8 cellular contexts compared by ENCODE assay signal in the genomic region with DNA sequence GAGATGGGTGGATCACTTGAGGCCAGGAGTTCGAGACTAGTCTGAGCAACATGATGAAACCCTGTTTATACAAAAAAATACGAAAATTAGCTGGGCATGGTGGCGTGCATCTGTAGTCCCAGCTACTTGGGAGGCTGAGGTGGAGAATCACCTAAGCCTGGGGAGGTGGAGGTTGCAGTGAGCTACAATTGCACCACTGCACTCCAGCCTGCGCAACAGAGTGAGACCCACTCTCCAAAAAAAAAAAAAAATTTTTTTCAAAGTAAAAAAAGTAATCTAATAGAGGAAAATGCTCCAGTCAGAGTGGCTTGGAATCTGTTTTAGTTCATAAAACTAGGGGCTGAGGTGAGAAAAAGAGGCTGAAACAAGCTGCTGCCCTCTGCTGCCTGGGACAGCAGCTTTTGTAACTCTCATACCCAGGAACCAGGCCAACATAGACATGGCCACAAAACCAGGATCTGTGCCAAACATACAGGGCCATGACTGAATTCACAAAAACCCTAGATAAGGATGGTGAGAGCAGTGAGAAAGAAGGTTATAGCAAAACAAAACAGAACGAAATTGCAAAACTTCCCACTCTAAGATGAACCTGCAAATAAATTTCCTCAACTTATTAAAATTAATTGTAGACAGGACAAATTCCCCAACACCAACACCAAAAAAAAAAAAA. TPM values are rescaled to one million over a fixed set of nuclear protein-coding genes. Genes with fewer than 3 reads are reported as not detected.
A peak's percentile ranks its signal among the peaks of the same experiment; 100 is the strongest.
DNase-seq lines count a peak whose midpoint lies in the region; TF ChIP-seq lines count a peak whose summit lies in the region.

No MANE protein-coding gene starts in this region.

- no peaks in the 10 kb centered on the region for H3K9me3 Mint-ChIP-seq in activated T-cell treated with anti-CD3 and anti-CD28 coated beads, Interleukin-2, amount 50 U/mL, for 24 hours

- no peak overlapping the region for H3K4me2 ChIP-seq in SK-N-SH

- H2AFZ ChIP-seq in SK-N-SH (ENCODE audit: low read depth): no peak overlapping the region

- H3K9me2 ChIP-seq in SK-N-SH: no peaks in the 10 kb centered on the region

- H3K27ac Mint-ChIP-seq in activated T-cell treated with anti-CD3 and anti-CD28 coated beads, Interleukin-2, amount 50 U/mL, for 24 hours: no peak overlapping the region

- TF ChIP-seq RAD21 in SK-N-SH (IDR thresholded peaks at IDR 0.05; ENCODE audit: low read length): peak; percentile 42

- DNase-seq in NCI-H1092 treated with DMSO at 0.1 percent for 48 hours (lab: John Stamatoyannopoulos, UW) (peak; percentile 34), NCI-H1092 (lab: John Stamatoyannopoulos, UW) (no peak), SK-N-SH (peak; percentile 70), foreskin melanocyte (peak; percentile 41), superior temporal gyrus (ENCODE audit: extremely low spot score) (peak; percentile 68), SK-N-DZ (ENCODE audit: low spot score) (no peak), COLO668 (lab: John Stamatoyannopoulos, UW; ENCODE audit: unreplicated experiment) (no peak)
- DNase-seq in activated T-cell treated with anti-CD3 and anti-CD28 coated beads, Interleukin-2, amount 50 U/mL, for 24 hours: no peak

- peak; percentile 57 for TF ChIP-seq CTCF in SK-N-SH (IDR thresholded peaks at IDR 0.05)

- H3K27me3 Mint-ChIP-seq in activated T-cell treated with anti-CD3 and anti-CD28 coated beads, Interleukin-2, amount 50 U/mL, for 24 hours: no peaks in the 10 kb centered on the region

- no peak for TF ChIP-seq EP300 in SK-N-SH (IDR thresholded peaks at IDR 0.05; ENCODE audit: borderline replicate concordance in 1 of 2, low read depth in 1 of 2, low read length in 1 of 2)

- no peaks in the 10 kb centered on the region for H3K27me3 ChIP-seq in SK-N-SH (ENCODE audit: insufficient read depth)

- H3F3A ChIP-seq in SK-N-SH (replicated peaks; ENCODE audit: insufficient read depth): peaks cover 4% of the 10 kb centered on the region

- no peaks in the 10 kb centered on the region for H3K79me2 ChIP-seq in SK-N-SH (ENCODE audit: insufficient read depth)

- no peaks in the 10 kb centered on the region for H3K9me3 ChIP-seq in SK-N-SH

- no peaks in the 10 kb centered on the region for H4K20me1 ChIP-seq in SK-N-SH (ENCODE audit: insufficient read depth)

- peaks cover 2% of the 10 kb centered on the region for H3K4me1 Mint-ChIP-seq in activated T-cell treated with anti-CD3 and anti-CD28 coated beads, Interleukin-2, amount 50 U/mL, for 24 hours (ENCODE audit: low read depth)

- no peaks in the 10 kb centered on the region for H3K36me3 ChIP-seq in SK-N-SH (replicated peaks in 1 of 2; ENCODE audit: control insufficient read depth in 1 of 2, insufficient read depth in 2 of 2, low read length in 1 of 2)

- CTCF ChIA-PET in SK-N-SH (lab: Yijun Ruan, JAX): interaction anchor here (1.0 kb wide), 1 partner anchor 58 kb away, joined by 3 read pairs; no protein-coding TSS in a partner anchor

- WGBS in SK-N-SH (ENCODE audit: low lambda C conversion rate): 72% methylated on average over 5 of the region's 5 CpGs

- no peak overlapping the region for H3K9ac ChIP-seq in SK-N-SH

- no peak overlapping the region for H3K27ac ChIP-seq in SK-N-SH (ENCODE audit: low read depth in 2 of 2, low read length in 1 of 2)

- POLR2A ChIA-PET in SK-N-SH (lab: Yijun Ruan, JAX): interaction anchor here (0.9 kb wide), 1 partner anchor 39 kb away, joined by 3 read pairs; a partner anchor contains a TSS

- H3K4me1 ChIP-seq in SK-N-SH (ENCODE audit: control insufficient read depth in 1 of 2, insufficient read depth in 2 of 2, low read depth in 1 of 2, low read length in 1 of 2): no peaks in the 10 kb centered on the region

- H3K4me3 Mint-ChIP-seq in activated T-cell treated with anti-CD3 and anti-CD28 coated beads, Interleukin-2, amount 50 U/mL, for 24 hours: no peak overlapping the region

- no peak overlapping the region for H3K4me3 ChIP-seq in SK-N-SH (ENCODE audit: low read depth in 2 of 2, low read length in 1 of 2)

- H3K36me3 Mint-ChIP-seq in activated T-cell treated with anti-CD3 and anti-CD28 coated beads, Interleukin-2, amount 50 U/mL, for 24 hours (ENCODE audit: low read depth): no peaks in the 10 kb centered on the region

TF ChIP-seq in SK-N-SH, 30 proteins besides CTCF, POLR2A, EP300 and RAD21:
- peak; percentile 77 for TF ChIP-seq NFIC (IDR thresholded peaks at IDR 0.05; ENCODE audit: borderline replicate concordance)
- TF ChIP-seq, protein P1, sequence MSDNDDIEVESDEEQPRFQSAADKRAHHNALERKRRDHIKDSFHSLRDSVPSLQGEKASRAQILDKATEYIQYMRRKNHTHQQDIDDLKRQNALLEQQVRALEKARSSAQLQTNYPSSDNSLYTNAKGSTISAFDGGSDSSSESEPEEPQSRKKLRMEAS (IDR thresholded peaks at IDR 0.05; ENCODE audit: low read depth): no peak

RNA-seq across cellular contexts. Expression of a gene that starts 13.1 kb away (rescaled TPM):
- 20.8 and 25.7 TPM in 2 replicates for polyA plus RNA-seq in SK-N-SH (2012; rRNA removed)
- 18.5 and 24.9 TPM in 2 replicates for polyA plus RNA-seq in SK-N-SH (2012; cell fraction: cytosol; rRNA removed)
- polyA plus RNA-seq in SK-N-SH (2012; cell fraction: nucleus; rRNA removed): 8.1 and 19.7 TPM in 2 replicates
- 42.1 and 52.8 TPM in 2 replicates for polyA plus RNA-seq in SK-N-DZ (2014; cell fraction: cytosol; rRNA removed)
- 19.9 and 24.5 TPM in 2 replicates for polyA plus RNA-seq in SK-N-DZ (2014; cell fraction: nucleus; rRNA removed)

RNA-seq across cellular contexts. Expression of a gene that starts 39.2 kb away (rescaled TPM):
- polyA plus RNA-seq in SK-N-SH (2012; rRNA removed): 26.3 and 31.7 TPM in 2 replicates
- 26.4 and 28.2 TPM in 2 replicates for polyA plus RNA-seq in SK-N-SH (2012; cell fraction: cytosol; rRNA removed)
- 17.9 and 23.6 TPM in 2 replicates for polyA plus RNA-seq in SK-N-SH (2012; cell fraction: nucleus; rRNA removed)
- polyA plus RNA-seq in SK-N-DZ (2014; cell fraction: cytosol; rRNA removed): 16.2 and 19.5 TPM in 2 replicates
- 10.6 and 12.3 TPM in 2 replicates for polyA plus RNA-seq in SK-N-DZ (2014; cell fraction: nucleus; rRNA removed)

Comparison
In these comparisons a context has a peak if more than half of its experiments do, and no peak if none do; other contexts are left out.
1. DNase-seq: peak in NCI-H1092 treated with DMSO at 0.1 percent for 48 hours (single experiment), SK-N-SH (single experiment), foreskin melanocyte (single experiment) and superior temporal gyrus (single experiment); none in NCI-H1092 (single experiment), SK-N-DZ (single experiment), COLO668 (single experiment) and activated T-cell treated with anti-CD3 and anti-CD28 coated beads, Interleukin-2, amount 50 U/mL, for 24 hours (single experiment).